In the genomic region with DNA sequence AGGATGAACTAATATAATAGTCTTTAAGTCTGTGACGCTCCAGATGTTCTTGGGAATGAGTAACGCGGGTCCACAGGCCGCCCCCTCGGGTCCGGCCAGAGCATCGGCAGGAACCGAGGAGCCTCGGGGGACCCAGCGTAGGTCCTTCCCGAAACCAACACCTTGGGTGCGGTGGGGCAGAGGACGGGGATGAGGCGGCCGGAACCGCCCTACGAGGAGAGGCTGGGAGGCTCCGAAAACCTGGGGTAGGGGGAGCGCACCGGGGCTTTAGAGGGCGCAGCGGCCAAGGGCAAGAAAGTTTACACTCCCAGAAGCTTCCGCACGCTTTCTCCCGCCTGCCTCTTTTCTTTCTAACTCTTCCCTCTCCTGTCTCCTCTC, we compare ENCODE assay signal across 1 cellular context.
TF ChIP-seq lines count a peak whose summit lies in the region.

No MANE protein-coding gene starts in this region.

TF ChIP-seq in WTC11, 78 proteins besides CTCF, POLR2A, EP300 and RAD21:
- TF ChIP-seq CREB1 (CRISPR knock-in tag; IDR thresholded peaks at IDR 0.05): no peak
- TF ChIP-seq, protein P1, sequence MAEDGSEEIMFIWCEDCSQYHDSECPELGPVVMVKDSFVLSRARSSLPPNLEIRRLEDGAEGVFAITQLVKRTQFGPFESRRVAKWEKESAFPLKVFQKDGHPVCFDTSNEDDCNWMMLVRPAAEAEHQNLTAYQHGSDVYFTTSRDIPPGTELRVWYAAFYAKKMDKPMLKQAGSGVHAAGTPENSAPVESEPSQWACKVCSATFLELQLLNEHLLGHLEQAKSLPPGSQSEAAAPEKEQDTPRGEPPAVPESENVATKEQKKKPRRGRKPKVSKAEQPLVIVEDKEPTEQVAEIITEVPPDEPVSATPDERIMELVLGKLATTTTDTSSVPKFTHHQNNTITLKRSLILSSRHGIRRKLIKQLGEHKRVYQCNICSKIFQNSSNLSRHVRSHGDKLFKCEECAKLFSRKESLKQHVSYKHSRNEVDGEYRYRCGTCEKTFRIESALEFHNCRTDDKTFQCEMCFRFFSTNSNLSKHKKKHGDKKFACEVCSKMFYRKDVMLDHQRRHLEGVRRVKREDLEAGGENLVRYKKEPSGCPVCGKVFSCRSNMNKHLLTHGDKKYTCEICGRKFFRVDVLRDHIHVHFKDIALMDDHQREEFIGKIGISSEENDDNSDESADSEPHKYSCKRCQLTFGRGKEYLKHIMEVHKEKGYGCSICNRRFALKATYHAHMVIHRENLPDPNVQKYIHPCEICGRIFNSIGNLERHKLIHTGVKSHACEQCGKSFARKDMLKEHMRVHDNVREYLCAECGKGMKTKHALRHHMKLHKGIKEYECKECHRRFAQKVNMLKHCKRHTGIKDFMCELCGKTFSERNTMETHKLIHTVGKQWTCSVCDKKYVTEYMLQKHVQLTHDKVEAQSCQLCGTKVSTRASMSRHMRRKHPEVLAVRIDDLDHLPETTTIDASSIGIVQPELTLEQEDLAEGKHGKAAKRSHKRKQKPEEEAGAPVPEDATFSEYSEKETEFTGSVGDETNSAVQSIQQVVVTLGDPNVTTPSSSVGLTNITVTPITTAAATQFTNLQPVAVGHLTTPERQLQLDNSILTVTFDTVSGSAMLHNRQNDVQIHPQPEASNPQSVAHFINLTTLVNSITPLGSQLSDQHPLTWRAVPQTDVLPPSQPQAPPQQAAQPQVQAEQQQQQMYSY (CRISPR knock-in tag; IDR thresholded peaks at IDR 0.05): peak; percentile 72
